ENCODE assay signal across 1 cellular context in genomic region chr2:221104391-221104811, GRCh38.
TF ChIP-seq lines count a peak whose summit lies in the region.

No MANE protein-coding gene starts in this region.

TF ChIP-seq in WTC11, 78 proteins besides CTCF, POLR2A, EP300 and RAD21 (continued from another document):
- TF ChIP-seq, protein P1, sequence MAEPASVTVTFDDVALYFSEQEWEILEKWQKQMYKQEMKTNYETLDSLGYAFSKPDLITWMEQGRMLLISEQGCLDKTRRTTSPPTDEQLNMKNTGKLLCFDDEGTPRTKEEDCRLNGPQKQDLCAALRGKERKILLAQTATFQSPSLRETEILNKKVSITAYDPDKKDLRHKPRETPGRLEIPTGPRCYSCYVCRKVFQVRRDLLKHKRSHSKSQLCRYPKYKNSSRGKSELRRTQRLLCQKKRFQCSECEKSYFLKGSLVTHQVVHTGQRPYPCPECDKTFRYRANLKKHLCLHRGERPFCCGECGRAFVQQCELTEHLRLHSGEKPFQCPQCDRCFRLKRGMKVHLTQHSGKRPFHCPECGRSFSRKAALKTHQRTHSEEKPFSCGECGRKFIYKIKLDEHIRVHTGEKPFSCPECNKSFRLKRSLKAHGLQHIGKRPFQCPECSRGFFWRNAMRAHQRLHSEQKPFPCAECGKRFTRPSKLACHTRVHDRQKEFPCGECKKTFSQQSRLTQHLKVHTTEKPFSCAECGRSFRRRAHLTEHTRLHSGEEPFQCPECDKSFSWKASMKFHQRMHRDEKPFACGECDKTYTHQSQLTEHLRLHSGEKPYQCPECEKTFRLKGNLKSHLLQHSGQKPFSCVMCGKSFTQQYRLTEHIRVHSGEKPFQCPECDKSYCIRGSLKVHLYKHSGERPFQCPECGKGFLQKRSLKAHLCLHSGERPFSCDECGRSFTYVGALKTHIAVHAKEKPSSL (CRISPR knock-in tag; conservative IDR thresholded peaks at IDR 0.05), result no peak
- TF ChIP-seq CBFB (CRISPR knock-in tag; IDR thresholded peaks at IDR 0.05; ENCODE audit: low read depth), result no peak
- TF ChIP-seq, protein P2, sequence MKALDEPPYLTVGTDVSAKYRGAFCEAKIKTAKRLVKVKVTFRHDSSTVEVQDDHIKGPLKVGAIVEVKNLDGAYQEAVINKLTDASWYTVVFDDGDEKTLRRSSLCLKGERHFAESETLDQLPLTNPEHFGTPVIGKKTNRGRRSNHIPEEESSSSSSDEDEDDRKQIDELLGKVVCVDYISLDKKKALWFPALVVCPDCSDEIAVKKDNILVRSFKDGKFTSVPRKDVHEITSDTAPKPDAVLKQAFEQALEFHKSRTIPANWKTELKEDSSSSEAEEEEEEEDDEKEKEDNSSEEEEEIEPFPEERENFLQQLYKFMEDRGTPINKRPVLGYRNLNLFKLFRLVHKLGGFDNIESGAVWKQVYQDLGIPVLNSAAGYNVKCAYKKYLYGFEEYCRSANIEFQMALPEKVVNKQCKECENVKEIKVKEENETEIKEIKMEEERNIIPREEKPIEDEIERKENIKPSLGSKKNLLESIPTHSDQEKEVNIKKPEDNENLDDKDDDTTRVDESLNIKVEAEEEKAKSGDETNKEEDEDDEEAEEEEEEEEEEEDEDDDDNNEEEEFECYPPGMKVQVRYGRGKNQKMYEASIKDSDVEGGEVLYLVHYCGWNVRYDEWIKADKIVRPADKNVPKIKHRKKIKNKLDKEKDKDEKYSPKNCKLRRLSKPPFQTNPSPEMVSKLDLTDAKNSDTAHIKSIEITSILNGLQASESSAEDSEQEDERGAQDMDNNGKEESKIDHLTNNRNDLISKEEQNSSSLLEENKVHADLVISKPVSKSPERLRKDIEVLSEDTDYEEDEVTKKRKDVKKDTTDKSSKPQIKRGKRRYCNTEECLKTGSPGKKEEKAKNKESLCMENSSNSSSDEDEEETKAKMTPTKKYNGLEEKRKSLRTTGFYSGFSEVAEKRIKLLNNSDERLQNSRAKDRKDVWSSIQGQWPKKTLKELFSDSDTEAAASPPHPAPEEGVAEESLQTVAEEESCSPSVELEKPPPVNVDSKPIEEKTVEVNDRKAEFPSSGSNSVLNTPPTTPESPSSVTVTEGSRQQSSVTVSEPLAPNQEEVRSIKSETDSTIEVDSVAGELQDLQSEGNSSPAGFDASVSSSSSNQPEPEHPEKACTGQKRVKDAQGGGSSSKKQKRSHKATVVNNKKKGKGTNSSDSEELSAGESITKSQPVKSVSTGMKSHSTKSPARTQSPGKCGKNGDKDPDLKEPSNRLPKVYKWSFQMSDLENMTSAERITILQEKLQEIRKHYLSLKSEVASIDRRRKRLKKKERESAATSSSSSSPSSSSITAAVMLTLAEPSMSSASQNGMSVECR (CRISPR knock-in tag; IDR thresholded peaks at IDR 0.05; ENCODE audit: borderline replicate concordance), result no peak
- TF ChIP-seq, protein P3, sequence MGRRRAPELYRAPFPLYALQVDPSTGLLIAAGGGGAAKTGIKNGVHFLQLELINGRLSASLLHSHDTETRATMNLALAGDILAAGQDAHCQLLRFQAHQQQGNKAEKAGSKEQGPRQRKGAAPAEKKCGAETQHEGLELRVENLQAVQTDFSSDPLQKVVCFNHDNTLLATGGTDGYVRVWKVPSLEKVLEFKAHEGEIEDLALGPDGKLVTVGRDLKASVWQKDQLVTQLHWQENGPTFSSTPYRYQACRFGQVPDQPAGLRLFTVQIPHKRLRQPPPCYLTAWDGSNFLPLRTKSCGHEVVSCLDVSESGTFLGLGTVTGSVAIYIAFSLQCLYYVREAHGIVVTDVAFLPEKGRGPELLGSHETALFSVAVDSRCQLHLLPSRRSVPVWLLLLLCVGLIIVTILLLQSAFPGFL (CRISPR knock-in tag; IDR thresholded peaks at IDR 0.05; ENCODE audit: borderline replicate concordance), result no peak
- no peak for TF ChIP-seq FOXJ3 (CRISPR knock-in tag; IDR thresholded peaks at IDR 0.05; ENCODE audit: borderline replicate concordance)
- TF ChIP-seq CREM (CRISPR knock-in tag; IDR thresholded peaks at IDR 0.05), result no peak
- no peak for TF ChIP-seq NFE2L1 (CRISPR knock-in tag; IDR thresholded peaks at IDR 0.05)
- no peak for TF ChIP-seq ZNF423 (CRISPR knock-in tag; IDR thresholded peaks at IDR 0.05)
- TF ChIP-seq SMAD3 (CRISPR knock-in tag; IDR thresholded peaks at IDR 0.05; ENCODE audit: borderline replicate concordance), result no peak
- no peak for TF ChIP-seq USF2 (CRISPR knock-in tag; IDR thresholded peaks at IDR 0.05)
